Comparison of ENCODE assay signal across 34 cellular contexts in genomic region chr7:112895996-112896395, GRCh38.
"Had no signal": no experiment of that assay in that cellular context is flagged by ENCODE, and none has a peak within 500 bp of the region (broad histone marks: within the 10 kb centered on the region; RNA-seq: fewer than 3 reads in every experiment).

No MANE protein-coding gene starts in this region.

- H3K27ac ChIP-seq: KMS-11 had no signal

- DNase-seq: Karpas-422, Kasumi-1, MG63, MM.1S, MV-4-11, NCI-H1048, NCI-H1092, NCI-H1092 treated with DMSO at 0.1 percent for 48 hours, NCI-H1105, NCI-H1105 treated with DMSO at 0.1 percent for 48 hours, NCI-H1417, NCI-H1417 treated with DMSO at 0.1 percent for 48 hours, NCI-H1436, NCI-H1436 treated with DMSO at 0.1 percent for 48 hours, NCI-H146, NCI-H1694, NCI-H1694 treated with DMSO at 0.1 percent for 48 hours, NCI-H187, NCI-H187 treated with DMSO at 0.1 percent for 48 hours, NCI-H1930, NCI-H2029, NCI-H2029 treated with DMSO at 0.1 percent for 48 hours, NCI-H2081, NCI-H2081 treated with DMSO at 0.1 percent for 48 hours, NCI-H2107, NCI-H2171, NCI-H2171 treated with DMSO at 0.1 percent for 48 hours, NCI-H2227 treated with DMSO at 0.1 percent for 48 hours, NCI-H226, NCI-H345, NCI-H446, NCI-H446 treated with DMSO at 0.1 percent for 48 hours, NCI-H510A had no signal

- H3K4me3 ChIP-seq: MG63 had no signal

- H3K27me3 ChIP-seq: MG63 had no signal

- H3K4me2 ChIP-seq: KMS-11 had no signal

- H3K36me3 ChIP-seq: MG63 had no signal

- H3K9me3 ChIP-seq: MG63 had no signal

- H3K9ac ChIP-seq: KMS-11 had no signal
